In genomic region chr15:60392986-60393811, GRCh38 we compare ENCODE assay signal across 1 cellular context.
TF ChIP-seq lines count a peak whose summit lies in the region.

No MANE protein-coding gene starts in this region.

TF ChIP-seq in A549, 52 proteins besides CTCF, POLR2A, EP300 and RAD21 (continued from another document):
- TF ChIP-seq BCL3 (IDR thresholded peaks at IDR 0.05) (peak; percentile 96; the same call in 2 of the 3 replicates), CHD2 (IDR thresholded peaks at IDR 0.05; ENCODE audit: low read length, partially characterized antibody) (no peak), MAZ (IDR thresholded peaks at IDR 0.05; ENCODE audit: borderline replicate concordance, low read depth, low read length) (no peak), SREBF2 (IDR thresholded peaks at IDR 0.05) (no peak), RCOR1 (IDR thresholded peaks at IDR 0.05; ENCODE audit: low read depth, low read length) (no peak), PBX3 (IDR thresholded peaks at IDR 0.05) (peak; percentile 89), HMGXB4 (CRISPR knock-in tag; IDR thresholded peaks at IDR 0.05; ENCODE audit: borderline replicate concordance) (0 out of 2 replicates have a peak, but pooled peaks have one; percentile 78), NFE2L2 (conservative IDR thresholded peaks at IDR 0.05; ENCODE audit: low read length) (no peak), JUNB (IDR thresholded peaks at IDR 0.05) (peak; percentile 98), GATA3 (IDR thresholded peaks at IDR 0.05; ENCODE audit: borderline replicate concordance) (peak; percentile 98), POLR2AphosphoS2 (conservative IDR thresholded peaks at IDR 0.05; ENCODE audit: low read length) (peak; percentile 98), ELK1 (IDR thresholded peaks at IDR 0.05; ENCODE audit: low read depth, low read length) (no peak), KDM1A (IDR thresholded peaks at IDR 0.05; ENCODE audit: low read depth) (no peak), TFCP2L1 (CRISPR knock-in tag; IDR thresholded peaks at IDR 0.05) (peak; percentile 95), HOXA7 (CRISPR knock-in tag; IDR thresholded peaks at IDR 0.05) (peak; percentile 94), JUN (IDR thresholded peaks at IDR 0.05) (peak; percentile 97; a peak in 4 of 5 replicates), SMC3 (IDR thresholded peaks at IDR 0.05) (peak; percentile 56; the same call in 2 of the 3 replicates), E2F6 (IDR thresholded peaks at IDR 0.05; ENCODE audit: borderline replicate concordance, low read depth) (peak; percentile 71; the same call in 1 of the 2 replicates), BHLHE40 (IDR thresholded peaks at IDR 0.05; ENCODE audit: low read depth, low read length) (no peak), NPAS2 (CRISPR knock-in tag; IDR thresholded peaks at IDR 0.05; ENCODE audit: borderline replicate concordance) (no peak), HOXB5 (CRISPR knock-in tag; IDR thresholded peaks at IDR 0.05) (peak; percentile 72; the same call in 1 of the 2 replicates), ATOH8 (CRISPR knock-in tag; IDR thresholded peaks at IDR 0.05; ENCODE audit: low read depth) (peak; percentile 0; the same call in 1 of the 2 replicates), USF2 (IDR thresholded peaks at IDR 0.05) (peak; percentile 10; the same call in 1 of the 2 replicates), CHD4 (IDR thresholded peaks at IDR 0.05; ENCODE audit: borderline replicate concordance) (no peak), NR3C1 (IDR thresholded peaks at IDR 0.05) (no peak), REST (IDR thresholded peaks at IDR 0.05) (no peak), ESRRA (IDR thresholded peaks at IDR 0.05; ENCODE audit: borderline replicate concordance, low read length) (no peak), RARB (CRISPR knock-in tag; IDR thresholded peaks at IDR 0.05) (peak; percentile 83), FOXS1 (CRISPR knock-in tag; IDR thresholded peaks at IDR 0.05) (peak; percentile 42; the same call in 1 of the 2 replicates)
